In genomic region chr12:9109737-9110491, GRCh38 we compare ENCODE assay signal across 23 cellular contexts. TPM values are rescaled to one million over a fixed set of nuclear protein-coding genes. Genes with fewer than 3 reads are reported as not detected.
"Had no signal": no experiment of that assay in that cellular context is flagged by ENCODE, and none has a peak within 500 bp of the region (broad histone marks: within the 10 kb centered on the region; RNA-seq: fewer than 3 reads in every experiment).

No MANE protein-coding gene starts in this region.

- H3K4me3 ChIP-seq: coronary artery, esophagus muscularis mucosa, gastroesophageal sphincter, heart right ventricle, left lung, lower lobe of right lung, mucosa of descending colon had no signal

- H3K27me3 ChIP-seq: dorsolateral prefrontal cortex, esophagus muscularis mucosa, foreskin keratinocyte, gastroesophageal sphincter, heart right ventricle, left lung had no signal

- H3K4me3 Mint-ChIP-seq: mesothelial cell of epicardium, naive B cell had no signal

- ATAC-seq: foreskin keratinocyte, gastroesophageal sphincter, heart right ventricle, left cardiac atrium, left lung, left ventricle myocardium superior, lower lobe of right lung, mucosa of descending colon had no signal

- H3K4me1 Mint-ChIP-seq: mesothelial cell of epicardium, naive B cell had no signal

- FAIRE-seq: endothelial cell of umbilical vein, islet of Langerhans, keratinocyte had no signal

- H3K4me1 ChIP-seq: foreskin keratinocyte, lower lobe of right lung had no signal

- H3K9me3 ChIP-seq: esophagus muscularis mucosa, gastroesophageal sphincter, heart right ventricle, left lung, lower lobe of right lung, mucosa of descending colon had no signal

- H3K27ac Mint-ChIP-seq: mesothelial cell of epicardium, naive B cell had no signal

- DNase-seq: dermis blood vessel endothelial cell; dorsolateral prefrontal cortex; effector CD4-positive, alpha-beta T cell; effector memory CD4-positive, alpha-beta T cell; foreskin keratinocyte; glutamatergic neuron; head of caudate nucleus; heart right ventricle; hippocampal formation; left cardiac atrium; left lung; left ventricle myocardium superior; lower lobe of right lung; mesenchymal stem cell; mucosa of descending colon; naive B cell had no signal

- H3K36me3 Mint-ChIP-seq: mesothelial cell of epicardium, naive B cell had no signal

- H3K27me3 Mint-ChIP-seq: naive B cell had no signal

- H3K27ac ChIP-seq: coronary artery, dorsolateral prefrontal cortex, esophagus muscularis mucosa, foreskin keratinocyte, gastroesophageal sphincter, left lung, lower lobe of right lung had no signal

- H3K9me3 Mint-ChIP-seq: mesothelial cell of epicardium, naive B cell had no signal

RNA-seq across cellular contexts. Expression of gene A2M, which starts 5.8 kb away (rescaled TPM):
- total RNA-seq: foreskin keratinocyte had no signal
